19 cellular contexts compared by ENCODE assay signal in the genomic region with DNA sequence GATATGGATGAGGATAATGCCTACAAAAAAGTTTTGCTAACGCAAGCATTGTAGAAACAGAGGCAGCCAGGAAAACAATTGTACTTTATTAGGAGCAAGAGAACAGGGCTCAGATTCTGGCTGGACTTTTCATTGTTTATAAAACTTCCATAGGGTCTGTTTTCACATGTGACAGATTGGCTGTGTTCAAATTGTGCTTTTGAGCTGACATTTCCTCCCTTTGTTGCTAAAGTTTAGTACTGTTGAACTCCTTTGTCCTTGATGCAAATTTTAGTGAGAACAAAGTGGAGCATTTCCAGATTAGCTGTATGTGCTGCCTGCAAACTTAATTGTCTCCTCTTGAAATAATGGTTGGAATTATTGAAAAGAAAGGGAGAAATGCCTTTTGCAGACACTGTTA.
DNase-seq lines count a peak whose midpoint lies in the region; ATAC-seq and TF ChIP-seq lines count a peak whose summit lies in the region.
"Had no signal": no experiment of that assay in that cellular context is flagged by ENCODE, and none has a peak within 500 bp of the region (broad histone marks: within the 10 kb centered on the region; RNA-seq: fewer than 3 reads in every experiment).

No MANE protein-coding gene starts in this region.

- 48% methylated on average over 1 of the region's 1 CpG for WGBS in hepatocyte (ENCODE audit: low lambda C conversion rate, missing lambda C conversion rate)

- H3K4me1 ChIP-seq in GM23338 (ENCODE audit: insufficient read depth) (peaks cover 30% of the 10 kb centered on the region), hepatocyte (ENCODE audit: insufficient read depth) (peaks cover 6% of the 10 kb centered on the region)
- H3K4me1 ChIP-seq: BLaER1 treated with 17β-estradiol and CSF1 and Interleukin-3, amounts not matched to agents 10 nM and 100 nM; SJSA1 had no signal

- no peak overlapping the region for H3K27ac ChIP-seq in GM23338 (ENCODE audit: low read depth)
- peak overlapping the region; percentile 29 for H3K27ac ChIP-seq in hepatocyte
- H3K27ac ChIP-seq: BLaER1 treated with 17β-estradiol and CSF1 and Interleukin-3, amounts not matched to agents 10 nM and 100 nM; SJSA1 had no signal

- H3F3A ChIP-seq in GM23338 (replicated peaks; ENCODE audit: low read depth) = no peaks in the 10 kb centered on the region

- no peak overlapping the region for H3K4me3 ChIP-seq in GM23338
- H3K4me3 ChIP-seq in hepatocyte = no peak overlapping the region
- H3K4me3 ChIP-seq: BLaER1 treated with 17β-estradiol and CSF1 and Interleukin-3, amounts not matched to agents 10 nM and 100 nM; GM12878; SJSA1 had no signal

- H3K4me3 Mint-ChIP-seq in GM23338 = no peak overlapping the region
- H3K4me3 Mint-ChIP-seq: CD8-positive, alpha-beta T cell had no signal

- H3K9me3 Mint-ChIP-seq in GM23338 = no peaks in the 10 kb centered on the region
- H3K9me3 Mint-ChIP-seq: CD8-positive, alpha-beta T cell had no signal

- H3K36me3 ChIP-seq in GM23338 (ENCODE audit: insufficient read depth) (no peaks in the 10 kb centered on the region), hepatocyte (replicated peaks; ENCODE audit: insufficient read depth, low read depth) (no peaks in the 10 kb centered on the region)
- H3K36me3 ChIP-seq: SJSA1 had no signal

- intact Hi-C loops in left ventricle myocardium superior (cut with micrococcal nuclease) = no loop called here

- no peak overlapping the region for H3K27ac Mint-ChIP-seq in GM23338
- H3K27ac Mint-ChIP-seq: CD8-positive, alpha-beta T cell had no signal

- H3K9me2 ChIP-seq in GM23338 (ENCODE audit: insufficient read depth) (no peaks in the 10 kb centered on the region), hepatocyte (replicated peaks; ENCODE audit: insufficient read depth) (no peaks in the 10 kb centered on the region)

- ATAC-seq in GM23338 = no peak
- no peak for ATAC-seq in HG02678 (IDR thresholded peaks at IDR 0.05; ENCODE audit: unreplicated experiment)
- ATAC-seq in left ventricle myocardium superior = no peak
- ATAC-seq: CD8-positive, alpha-beta T cell; GM12878; Panc1 had no signal

- H4K20me1 ChIP-seq in GM23338 (replicated peaks; ENCODE audit: insufficient read depth) = no peaks in the 10 kb centered on the region
- H4K20me1 ChIP-seq in hepatocyte (ENCODE audit: insufficient read depth, poor library complexity, severe bottlenecking) = no peaks in the 10 kb centered on the region
- H4K20me1 ChIP-seq: BLaER1 treated with 17β-estradiol and CSF1 and Interleukin-3, amounts not matched to agents 10 nM and 100 nM had no signal

- no peak for TF ChIP-seq CTCF in GM23338 (conservative IDR thresholded peaks at IDR 0.05; ENCODE audit: low read depth in 2 of 2)
- TF ChIP-seq CTCF in hepatocyte (IDR thresholded peaks at IDR 0.05; ENCODE audit: poor library complexity) = no peak

- peaks cover 39% of the 10 kb centered on the region for H3K4me1 Mint-ChIP-seq in GM23338

- DNase-seq in GM23338 (ENCODE audit: low spot score) (no peak), dermis blood vessel endothelial cell (peak; percentile 61), hepatocyte (ENCODE audit: low spot score) (no peak), pons (ENCODE audit: low spot score) (peak; percentile 64), 8988T (no peak), left ventricle myocardium superior (no peak)
- DNase-seq: CD8-positive, alpha-beta T cell; DMS53; EL; GOT3; KBM-7; NCI-H1930; NCI-H2171; NCI-H526 treated with DMSO at 0.1 percent for 48 hours had no signal

- H3K79me2 ChIP-seq in GM23338 (replicated peaks; ENCODE audit: insufficient read depth) = no peaks in the 10 kb centered on the region
- H3K79me2 ChIP-seq in hepatocyte = no peaks in the 10 kb centered on the region

- H3K27me3 Mint-ChIP-seq in GM23338 (ENCODE audit: insufficient read depth, low read depth, poor library complexity) = peaks cover 2% of the 10 kb centered on the region

- H3K9me3 ChIP-seq in hepatocyte (ENCODE audit: low read depth) = no peaks in the 10 kb centered on the region
- H3K9me3 ChIP-seq: BLaER1 treated with 17β-estradiol and CSF1 and Interleukin-3, amounts not matched to agents 10 nM and 100 nM; SJSA1 had no signal

- H3K27me3 ChIP-seq in GM23338 (ENCODE audit: insufficient read depth) = no peaks in the 10 kb centered on the region
- H3K27me3 ChIP-seq in hepatocyte = no peaks in the 10 kb centered on the region
- H3K27me3 ChIP-seq: BLaER1 treated with 17β-estradiol and CSF1 and Interleukin-3, amounts not matched to agents 10 nM and 100 nM; SJSA1 had no signal

- H2AFZ ChIP-seq in GM23338 = no peak overlapping the region
- H2AFZ ChIP-seq in hepatocyte = no peak overlapping the region

- H3K4me2 ChIP-seq in GM23338 (peak overlapping the region; percentile 45; the same call in 1 of the 2 replicates), hepatocyte (no peak overlapping the region)
- H3K4me2 ChIP-seq: BLaER1 treated with 17β-estradiol and CSF1 and Interleukin-3, amounts not matched to agents 10 nM and 100 nM had no signal

- H3K36me3 Mint-ChIP-seq in GM23338 (ENCODE audit: low read depth) = peaks cover 6% of the 10 kb centered on the region; the same call in 2 of the 3 replicates
- H3K36me3 Mint-ChIP-seq: CD8-positive, alpha-beta T cell had no signal

TF ChIP-seq in GM23338, 12 proteins besides CTCF, POLR2A, EP300 and RAD21 (continues in another document):
- TF ChIP-seq POLR2AphosphoS5 (IDR thresholded peaks at IDR 0.05; ENCODE audit: low read depth) = no peak
- TF ChIP-seq EZH2 (IDR thresholded peaks at IDR 0.05; ENCODE audit: low read depth, unreplicated experiment) = no peak
- no peak for TF ChIP-seq STAT1 (IDR thresholded peaks at IDR 0.05; ENCODE audit: unreplicated experiment)
- TF ChIP-seq, protein P1, sequence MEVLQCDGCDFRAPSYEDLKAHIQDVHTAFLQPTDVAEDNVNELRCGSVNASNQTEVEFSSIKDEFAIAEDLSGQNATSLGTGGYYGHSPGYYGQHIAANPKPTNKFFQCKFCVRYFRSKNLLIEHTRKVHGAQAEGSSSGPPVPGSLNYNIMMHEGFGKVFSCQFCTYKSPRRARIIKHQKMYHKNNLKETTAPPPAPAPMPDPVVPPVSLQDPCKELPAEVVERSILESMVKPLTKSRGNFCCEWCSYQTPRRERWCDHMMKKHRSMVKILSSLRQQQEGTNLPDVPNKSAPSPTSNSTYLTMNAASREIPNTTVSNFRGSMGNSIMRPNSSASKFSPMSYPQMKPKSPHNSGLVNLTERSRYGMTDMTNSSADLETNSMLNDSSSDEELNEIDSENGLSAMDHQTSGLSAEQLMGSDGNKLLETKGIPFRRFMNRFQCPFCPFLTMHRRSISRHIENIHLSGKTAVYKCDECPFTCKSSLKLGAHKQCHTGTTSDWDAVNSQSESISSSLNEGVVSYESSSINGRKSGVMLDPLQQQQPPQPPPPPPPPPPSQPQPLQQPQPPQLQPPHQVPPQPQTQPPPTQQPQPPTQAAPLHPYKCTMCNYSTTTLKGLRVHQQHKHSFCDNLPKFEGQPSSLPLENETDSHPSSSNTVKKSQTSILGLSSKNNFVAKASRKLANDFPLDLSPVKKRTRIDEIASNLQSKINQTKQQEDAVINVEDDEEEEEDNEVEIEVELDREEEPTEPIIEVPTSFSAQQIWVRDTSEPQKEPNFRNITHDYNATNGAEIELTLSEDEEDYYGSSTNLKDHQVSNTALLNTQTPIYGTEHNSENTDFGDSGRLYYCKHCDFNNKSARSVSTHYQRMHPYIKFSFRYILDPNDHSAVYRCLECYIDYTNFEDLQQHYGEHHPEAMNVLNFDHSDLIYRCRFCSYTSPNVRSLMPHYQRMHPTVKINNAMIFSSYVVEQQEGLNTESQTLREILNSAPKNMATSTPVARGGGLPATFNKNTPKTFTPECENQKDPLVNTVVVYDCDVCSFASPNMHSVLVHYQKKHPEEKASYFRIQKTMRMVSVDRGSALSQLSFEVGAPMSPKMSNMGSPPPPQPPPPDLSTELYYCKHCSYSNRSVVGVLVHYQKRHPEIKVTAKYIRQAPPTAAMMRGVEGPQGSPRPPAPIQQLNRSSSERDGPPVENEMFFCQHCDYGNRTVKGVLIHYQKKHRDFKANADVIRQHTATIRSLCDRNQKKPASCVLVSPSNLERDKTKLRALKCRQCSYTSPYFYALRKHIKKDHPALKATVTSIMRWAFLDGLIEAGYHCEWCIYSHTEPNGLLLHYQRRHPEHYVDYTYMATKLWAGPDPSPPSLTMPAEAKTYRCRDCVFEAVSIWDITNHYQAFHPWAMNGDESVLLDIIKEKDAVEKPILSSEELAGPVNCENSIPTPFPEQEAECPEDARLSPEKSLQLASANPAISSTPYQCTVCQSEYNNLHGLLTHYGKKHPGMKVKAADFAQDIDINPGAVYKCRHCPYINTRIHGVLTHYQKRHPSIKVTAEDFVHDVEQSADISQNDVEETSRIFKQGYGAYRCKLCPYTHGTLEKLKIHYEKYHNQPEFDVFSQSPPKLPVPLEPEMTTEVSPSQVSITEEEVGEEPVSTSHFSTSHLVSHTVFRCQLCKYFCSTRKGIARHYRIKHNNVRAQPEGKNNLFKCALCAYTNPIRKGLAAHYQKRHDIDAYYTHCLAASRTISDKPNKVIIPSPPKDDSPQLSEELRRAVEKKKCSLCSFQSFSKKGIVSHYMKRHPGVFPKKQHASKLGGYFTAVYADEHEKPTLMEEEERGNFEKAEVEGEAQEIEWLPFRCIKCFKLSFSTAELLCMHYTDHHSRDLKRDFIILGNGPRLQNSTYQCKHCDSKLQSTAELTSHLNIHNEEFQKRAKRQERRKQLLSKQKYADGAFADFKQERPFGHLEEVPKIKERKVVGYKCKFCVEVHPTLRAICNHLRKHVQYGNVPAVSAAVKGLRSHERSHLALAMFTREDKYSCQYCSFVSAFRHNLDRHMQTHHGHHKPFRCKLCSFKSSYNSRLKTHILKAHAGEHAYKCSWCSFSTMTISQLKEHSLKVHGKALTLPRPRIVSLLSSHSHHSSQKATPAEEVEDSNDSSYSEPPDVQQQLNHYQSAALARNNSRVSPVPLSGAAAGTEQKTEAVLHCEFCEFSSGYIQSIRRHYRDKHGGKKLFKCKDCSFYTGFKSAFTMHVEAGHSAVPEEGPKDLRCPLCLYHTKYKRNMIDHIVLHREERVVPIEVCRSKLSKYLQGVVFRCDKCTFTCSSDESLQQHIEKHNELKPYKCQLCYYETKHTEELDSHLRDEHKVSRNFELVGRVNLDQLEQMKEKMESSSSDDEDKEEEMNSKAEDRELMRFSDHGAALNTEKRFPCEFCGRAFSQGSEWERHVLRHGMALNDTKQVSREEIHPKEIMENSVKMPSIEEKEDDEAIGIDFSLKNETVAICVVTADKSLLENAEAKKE (CRISPR knock-in tag; IDR thresholded peaks at IDR 0.05) = no peak
- TF ChIP-seq, protein P2, sequence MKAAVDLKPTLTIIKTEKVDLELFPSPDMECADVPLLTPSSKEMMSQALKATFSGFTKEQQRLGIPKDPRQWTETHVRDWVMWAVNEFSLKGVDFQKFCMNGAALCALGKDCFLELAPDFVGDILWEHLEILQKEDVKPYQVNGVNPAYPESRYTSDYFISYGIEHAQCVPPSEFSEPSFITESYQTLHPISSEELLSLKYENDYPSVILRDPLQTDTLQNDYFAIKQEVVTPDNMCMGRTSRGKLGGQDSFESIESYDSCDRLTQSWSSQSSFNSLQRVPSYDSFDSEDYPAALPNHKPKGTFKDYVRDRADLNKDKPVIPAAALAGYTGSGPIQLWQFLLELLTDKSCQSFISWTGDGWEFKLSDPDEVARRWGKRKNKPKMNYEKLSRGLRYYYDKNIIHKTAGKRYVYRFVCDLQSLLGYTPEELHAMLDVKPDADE (IDR thresholded peaks at IDR 0.05) = no peak

Comparison
In these comparisons a context has a peak if more than half of its experiments do, and no peak if none do; other contexts are left out.
1. DNase-seq: peak in dermis blood vessel endothelial cell (single experiment) and pons (single experiment); none in GM23338 (single experiment), hepatocyte (single experiment), 8988T (single experiment) and left ventricle myocardium superior (single experiment).